Comparison of ENCODE assay signal across 20 cellular contexts in genomic region chr2:219290381-219291171, GRCh38. TPM values are rescaled to one million over a fixed set of nuclear protein-coding genes. Genes with fewer than 3 reads are reported as not detected.
DNase-seq lines count a peak whose midpoint lies in the region; ATAC-seq and TF ChIP-seq lines count a peak whose summit lies in the region.
"Had no signal": no experiment of that assay in that cellular context is flagged by ENCODE, and none has a peak within 500 bp of the region (broad histone marks: within the 10 kb centered on the region; RNA-seq: fewer than 3 reads in every experiment).

No MANE protein-coding gene starts in this region.

- H3K27me3 ChIP-seq in esophagus muscularis mucosa, result no peaks in the 10 kb centered on the region
- no peaks in the 10 kb centered on the region for H3K27me3 ChIP-seq in vagina

- WGBS in esophagus muscularis mucosa, result 89% methylated on average over 13 of the region's 16 CpGs

- H3K27me3 Mint-ChIP-seq in stimulated activated naive CD8-positive, alpha-beta T cell treated with anti-CD3 and anti-CD28 coated beads, Interleukin-15, amount 100 ng/mL, for 72 hours, result no peaks in the 10 kb centered on the region

- no peak for TF ChIP-seq EP300 in esophagus muscularis mucosa (IDR thresholded peaks at IDR 0.05)

- H3K4me1 ChIP-seq in esophagus muscularis mucosa (peaks cover 9 to 50% (median 45%) of the 10 kb centered on the region in 4 donors), vagina (peaks cover 35% of the 10 kb centered on the region)

- H3K9me3 ChIP-seq in esophagus muscularis mucosa, result no peaks in the 10 kb centered on the region
- no peaks in the 10 kb centered on the region for H3K9me3 ChIP-seq in vagina

- intact Hi-C loops in esophagus muscularis mucosa (cut with DNase I) (loop anchor here (10.0 kb wide), 1 partner anchor 46 kb away; the partner anchor contains the start of genes GLB1L and STK16), sciatic nerve (cut with DNase I) (no loop called here), vagina (cut with DNase I) (no loop called here)

- peak; percentile 1 for DNase-seq in stimulated activated naive CD8-positive, alpha-beta T cell treated with anti-CD3 and anti-CD28 coated beads, Interleukin-15, Interleukin-2, amounts not matched to agents 100 U/mL and 50 U/mL, for 24 hours
- DNase-seq in stimulated activated naive CD8-positive, alpha-beta T cell treated with anti-CD3 and anti-CD28 coated beads, Interleukin-15, amount 100 ng/mL, for 72 hours, result no peak
- DNase-seq in esophagus muscularis mucosa (ENCODE audit: extremely low spot score), result no peak
- DNase-seq in sciatic nerve (ENCODE audit: low spot score), result peak; percentile 61
- no peak for DNase-seq in vagina (ENCODE audit: extremely low spot score in 2 of 2)
- DNase-seq in T-helper 9 cell, result no peak
- no peak for DNase-seq in NOMO-1 treated with DMSO at 0.1 percent for 48 hours (lab: John Stamatoyannopoulos, UW; ENCODE audit: unreplicated experiment)
- no peak for DNase-seq in KG1 (lab: John Stamatoyannopoulos, UW)
- DNase-seq: activated CD4-positive, alpha-beta T cell treated with anti-CD3 and anti-CD28 coated beads for 1 hour; CD4-positive, CD25-positive, alpha-beta regulatory T cell; DMS53; glutamatergic neuron; NCI-H2029; NK-92 treated with Interleukin-12 subunit alpha and Interleukin-12 subunit beta, amount 100 ng/mL, for 24 hours had no signal

- H3K4me1 Mint-ChIP-seq in stimulated activated naive CD8-positive, alpha-beta T cell treated with anti-CD3 and anti-CD28 coated beads, Interleukin-15, amount 100 ng/mL, for 72 hours, result peaks cover 40% of the 10 kb centered on the region

- H3K9me3 Mint-ChIP-seq in stimulated activated naive CD8-positive, alpha-beta T cell treated with anti-CD3 and anti-CD28 coated beads, Interleukin-15, amount 100 ng/mL, for 72 hours, result no peaks in the 10 kb centered on the region
- H3K9me3 Mint-ChIP-seq: CD4-positive, CD25-positive, alpha-beta regulatory T cell had no signal

- H3K27ac Mint-ChIP-seq in stimulated activated naive CD8-positive, alpha-beta T cell treated with anti-CD3 and anti-CD28 coated beads, Interleukin-15, amount 100 ng/mL, for 72 hours, result no peak overlapping the region
- H3K27ac Mint-ChIP-seq: CD4-positive, CD25-positive, alpha-beta regulatory T cell had no signal

- no peak overlapping the region for H3K4me3 Mint-ChIP-seq in stimulated activated naive CD8-positive, alpha-beta T cell treated with anti-CD3 and anti-CD28 coated beads, Interleukin-15, amount 100 ng/mL, for 72 hours

- TF ChIP-seq CTCF in esophagus muscularis mucosa (IDR thresholded peaks at IDR 0.05), result no peak
- TF ChIP-seq CTCF in vagina (IDR thresholded peaks at IDR 0.05), result no peak

- no peak for TF ChIP-seq POLR2A in esophagus muscularis mucosa (IDR thresholded peaks at IDR 0.05; ENCODE audit: low read depth)
- TF ChIP-seq POLR2A in vagina (IDR thresholded peaks at IDR 0.05), result no peak

- H3K27ac ChIP-seq in esophagus muscularis mucosa (replicated peaks in 1 of 4) (peak overlapping the region; percentile 56 to 73 (median 68)), vagina (peak overlapping the region; percentile 85)
- H3K27ac ChIP-seq: KMS-11, parathyroid adenoma had no signal

- peaks cover 0 to 13% (median 10%) of the 10 kb centered on the region in 4 donors for H3K36me3 ChIP-seq in esophagus muscularis mucosa
- H3K36me3 ChIP-seq in vagina, result no peaks in the 10 kb centered on the region

- ATAC-seq in stimulated activated naive CD8-positive, alpha-beta T cell treated with anti-CD3 and anti-CD28 coated beads, Interleukin-15, Interleukin-2, amounts not matched to agents 100 U/mL and 50 U/mL, for 24 hours, result no peak
- ATAC-seq in stimulated activated naive CD8-positive, alpha-beta T cell treated with anti-CD3 and anti-CD28 coated beads, Interleukin-15, amount 100 ng/mL, for 72 hours, result no peak
- ATAC-seq in sciatic nerve, result no peak

- H3K4me3 ChIP-seq in esophagus muscularis mucosa (no peak overlapping the region), vagina (no peak overlapping the region)

RNA-seq across cellular contexts. Expression of gene DNAJB2, which starts 11.4 kb away (rescaled TPM):
- 10 to 100 TPM; 33.3 to 84.8 (median 50.7) TPM for total RNA-seq in esophagus muscularis mucosa
- 120 TPM for total RNA-seq in sciatic nerve
- total RNA-seq in vagina, result 92.8 TPM

RNA-seq across cellular contexts. Expression of gene PTPRN, which starts 18.6 kb away (rescaled TPM):
- 1 to 10 TPM; 2.1 to 6.6 (median 4.1) TPM for total RNA-seq in esophagus muscularis mucosa
- 0.58 TPM for total RNA-seq in sciatic nerve
- 7.6 TPM for total RNA-seq in vagina
- total RNA-seq: CD4-positive, CD25-positive, alpha-beta regulatory T cell; subcutaneous adipose tissue had no signal

RNA-seq across cellular contexts. Expression of gene TUBA4A, which starts 36.9 kb away (rescaled TPM):
- total RNA-seq in esophagus muscularis mucosa (100 to 1,000 TPM in 1 of 4 donors, 10 to 100 TPM in 3; 44.2 to 132 (median 74.4) TPM), sciatic nerve (12.5 TPM), vagina (122 TPM)

RNA-seq across cellular contexts. Expression of gene TUBA4B, which starts 37.5 kb away (rescaled TPM):
- total RNA-seq in esophagus muscularis mucosa (not detected), sciatic nerve (not detected), vagina (not detected)
- total RNA-seq: CD4-positive, CD25-positive, alpha-beta regulatory T cell; fibroblast of lung; RPMI7951; subcutaneous adipose tissue had no signal

RNA-seq across cellular contexts. Expression of gene RESP18, which starts 42.0 kb away (rescaled TPM):
- total RNA-seq in esophagus muscularis mucosa, result not detected
- total RNA-seq in sciatic nerve, result not detected
- total RNA-seq in vagina, result not detected
- total RNA-seq: CD4-positive, CD25-positive, alpha-beta regulatory T cell; fibroblast of lung; liver; RPMI7951; subcutaneous adipose tissue had no signal

Comparison
In these comparisons a context has a peak if more than half of its experiments do, and no peak if none do; other contexts are left out.
1. DNase-seq: peak in stimulated activated naive CD8-positive, alpha-beta T cell treated with anti-CD3 and anti-CD28 coated beads, Interleukin-15, Interleukin-2, amounts not matched to agents 100 U/mL and 50 U/mL, for 24 hours (single experiment) and sciatic nerve (single experiment); none in stimulated activated naive CD8-positive, alpha-beta T cell treated with anti-CD3 and anti-CD28 coated beads, Interleukin-15, amount 100 ng/mL, for 72 hours (0 of 2), esophagus muscularis mucosa (single experiment), vagina (0 of 2), T-helper 9 cell (single experiment), NOMO-1 treated with DMSO at 0.1 percent for 48 hours (single experiment) and KG1 (single experiment).